ENCODE assay signal across 21 cellular contexts in genomic region chr5:137847699-137848098, GRCh38. TPM values are rescaled to one million over a fixed set of nuclear protein-coding genes. Genes with fewer than 3 reads are reported as not detected.
A peak's percentile ranks its signal among the peaks of the same experiment; 100 is the strongest.
DNase-seq lines count a peak whose midpoint lies in the region; ATAC-seq and TF ChIP-seq lines count a peak whose summit lies in the region.
"Had no signal": no experiment of that assay in that cellular context is flagged by ENCODE, and none has a peak within 500 bp of the region (broad histone marks: within the 10 kb centered on the region; RNA-seq: fewer than 3 reads in every experiment).

No MANE protein-coding gene starts in this region.

- H3K27me3 Mint-ChIP-seq in activated CD4-positive, alpha-beta T cell treated with anti-CD3 and anti-CD28 coated beads, Interleukin-2, amount 10 ng/mL, durations not matched to agents 24 days and 14 days: no peaks in the 10 kb centered on the region
- H3K27me3 Mint-ChIP-seq: activated naive CD8-positive, alpha-beta T cell; activated T-cell treated with anti-CD3 and anti-CD28 coated beads, Interleukin-2, amount 50 U/mL, for 24 hours had no signal

- H3K79me2 ChIP-seq in parathyroid adenoma: no peaks in the 10 kb centered on the region

- TF ChIP-seq CTCF in GM13977 (IDR thresholded peaks at IDR 0.05; ENCODE audit: extremely low read depth, insufficient read depth, missing control alignments) (no peak), parathyroid adenoma (IDR thresholded peaks at IDR 0.05) (no peak)

- peak overlapping the region; percentile 68 for H3K27ac ChIP-seq in parathyroid adenoma
- H3K27ac ChIP-seq: breast epithelium, suprapubic skin had no signal

- no peak overlapping the region for H3K4me2 ChIP-seq in parathyroid adenoma (ENCODE audit: low read length)

- intact Hi-C loops in activated CD4-positive, alpha-beta T cell treated with anti-CD3 and anti-CD28 coated beads, Interleukin-2, amount 10 ng/mL, durations not matched to agents 24 days and 14 days (cut with micrococcal nuclease): no loop called here

- no peak overlapping the region for H3K9ac ChIP-seq in parathyroid adenoma

- no peaks in the 10 kb centered on the region for H3K36me3 Mint-ChIP-seq in activated CD4-positive, alpha-beta T cell treated with anti-CD3 and anti-CD28 coated beads, Interleukin-2, amount 10 ng/mL, durations not matched to agents 24 days and 14 days (ENCODE audit: low read depth)

- H3K4me3 ChIP-seq in parathyroid adenoma (ENCODE audit: low read depth, low read length): no peak overlapping the region
- H3K4me3 ChIP-seq: breast epithelium, HAP-1, suprapubic skin had no signal

- H3K4me1 ChIP-seq in parathyroid adenoma: peaks cover 34% of the 10 kb centered on the region
- H3K4me1 ChIP-seq: breast epithelium, HAP-1, suprapubic skin had no signal

- H3K27ac Mint-ChIP-seq in activated CD4-positive, alpha-beta T cell treated with anti-CD3 and anti-CD28 coated beads, Interleukin-2, amount 10 ng/mL, durations not matched to agents 24 days and 14 days: no peak overlapping the region
- H3K27ac Mint-ChIP-seq: activated naive CD8-positive, alpha-beta T cell; activated T-cell treated with anti-CD3 and anti-CD28 coated beads, Interleukin-2, amount 50 U/mL, for 24 hours had no signal

- in situ Hi-C loops in GM13977 (cut with MboI; ENCODE audit: low pct_unique_long_range_greater_than_20kb, low sequenced_read_pairs, unreplicated experiment): no loop called here

- DNase-seq in GM13977 (ENCODE audit: low spot score) (peak; percentile 29), left lobe of liver (ENCODE audit: low spot score) (no peak), NCI-H345 treated with DMSO at 0.1 percent for 48 hours (lab: John Stamatoyannopoulos, UW; ENCODE audit: unreplicated experiment) (no peak), activated gamma-delta T cell (lab: John Stamatoyannopoulos, UW) (no peak)
- DNase-seq in activated CD4-positive, alpha-beta T cell treated with anti-CD3 and anti-CD28 coated beads, Interleukin-2, amount 10 ng/mL, durations not matched to agents 24 days and 14 days: no peak
- DNase-seq: activated CD4-positive, alpha-beta T cell treated with anti-CD3 and anti-CD28 coated beads, Interleukin-2, amount 50 U/mL, for 48 hours; activated T-cell treated with anti-CD3 and anti-CD28 coated beads, Interleukin-2, amount 50 U/mL, for 24 hours; head of caudate nucleus; mesendoderm; NCI-H2107; NCI-H82; stimulated activated CD4-positive, alpha-beta T cell treated with anti-CD3 and anti-CD28 coated beads, Interleukin-1b, Interleukin-23, amount 100 ng/mL, for 48 hours had no signal

- ATAC-seq in GM21529 (IDR thresholded peaks at IDR 0.05; ENCODE audit: unreplicated experiment) (peak; percentile 79), HG03565 (IDR thresholded peaks at IDR 0.05; ENCODE audit: unreplicated experiment) (peak; percentile 59), left lobe of liver (no peak)
- ATAC-seq: esophagus mucosa had no signal

- no peaks in the 10 kb centered on the region for H3K9me3 Mint-ChIP-seq in activated CD4-positive, alpha-beta T cell treated with anti-CD3 and anti-CD28 coated beads, Interleukin-2, amount 10 ng/mL, durations not matched to agents 24 days and 14 days
- H3K9me3 Mint-ChIP-seq: activated T-cell treated with anti-CD3 and anti-CD28 coated beads, Interleukin-2, amount 50 U/mL, for 24 hours had no signal

- H2AFZ ChIP-seq in parathyroid adenoma: peak overlapping the region; percentile 63

- no peaks in the 10 kb centered on the region for H3K36me3 ChIP-seq in parathyroid adenoma (ENCODE audit: control insufficient read depth, insufficient read depth, low read length)
- H3K36me3 ChIP-seq: breast epithelium, HAP-1, suprapubic skin had no signal

- no peaks in the 10 kb centered on the region for H3K4me1 Mint-ChIP-seq in activated CD4-positive, alpha-beta T cell treated with anti-CD3 and anti-CD28 coated beads, Interleukin-2, amount 10 ng/mL, durations not matched to agents 24 days and 14 days

- no peaks in the 10 kb centered on the region for H3K9me3 ChIP-seq in parathyroid adenoma (ENCODE audit: control insufficient read depth, low read length)
- H3K9me3 ChIP-seq: breast epithelium, HAP-1, suprapubic skin had no signal

- no peaks in the 10 kb centered on the region for H3K27me3 ChIP-seq in parathyroid adenoma (ENCODE audit: control insufficient read depth, insufficient read depth, low read length)
- H3K27me3 ChIP-seq: breast epithelium, suprapubic skin had no signal

- H3K4me3 Mint-ChIP-seq in activated CD4-positive, alpha-beta T cell treated with anti-CD3 and anti-CD28 coated beads, Interleukin-2, amount 10 ng/mL, durations not matched to agents 24 days and 14 days: no peak overlapping the region
- H3K4me3 Mint-ChIP-seq: activated naive CD8-positive, alpha-beta T cell; activated T-cell treated with anti-CD3 and anti-CD28 coated beads, Interleukin-2, amount 50 U/mL, for 24 hours had no signal

RNA-seq across cellular contexts. Expression of gene MYOT, which starts 20.0 kb away (rescaled TPM):
- not detected for total RNA-seq in left lobe of liver
- not detected in 2 replicates for total RNA-seq in activated CD4-positive, alpha-beta T cell treated with anti-CD3 and anti-CD28 coated beads, Interleukin-2, amount 10 ng/mL, durations not matched to agents 24 days and 14 days
- total RNA-seq: esophagus mucosa, RPMI7951 had no signal

RNA-seq across cellular contexts. Expression of gene PKD2L2, which starts 41.6 kb away (rescaled TPM):
- total RNA-seq in left lobe of liver: not detected
- total RNA-seq in activated CD4-positive, alpha-beta T cell treated with anti-CD3 and anti-CD28 coated beads, Interleukin-2, amount 10 ng/mL, durations not matched to agents 24 days and 14 days: not detected in 2 replicates
- total RNA-seq: esophagus mucosa, RPMI7951, suprapubic skin had no signal
